Comparison of ENCODE assay signal across 9 cellular contexts in genomic region chr6:28335040-28335563, GRCh38. TPM values are rescaled to one million over a fixed set of nuclear protein-coding genes. Genes with fewer than 3 reads are reported as not detected.
DNase-seq lines count a peak whose midpoint lies in the region; TF ChIP-seq lines count a peak whose summit lies in the region.
"Had no signal": no experiment of that assay in that cellular context is flagged by ENCODE, and none has a peak within 500 bp of the region (broad histone marks: within the 10 kb centered on the region; RNA-seq: fewer than 3 reads in every experiment).

No MANE protein-coding gene starts in this region.

- CTCF ChIA-PET in activated CD4-positive, alpha-beta T cell treated with anti-CD3 and anti-CD28 coated beads, Interleukin-2, amount 10 ng/mL, durations not matched to agents 7 days and 5 days (lab: Charles Lee): interaction anchor here (0.5 to 3.8 kb wide), 3 partner anchors 21 to 872 kb away, joined by 3 to 20 read pairs (median 4); no protein-coding TSS in a partner anchor

- peaks cover 0 to 5% (median 0%) of the 10 kb centered on the region in 11 experiments; a peak in 1 of 22 replicates for H3K36me3 ChIP-seq in BLaER1 treated with 17β-estradiol and CSF1 and Interleukin-3, amounts not matched to agents 10 nM and 100 nM
- H3K36me3 ChIP-seq in Karpas-422 (ENCODE audit: insufficient read depth, low read length) (no peaks in the 10 kb centered on the region), neuron (ENCODE audit: insufficient read depth, low read length) (no peaks in the 10 kb centered on the region)

- no peaks in the 10 kb centered on the region for H3K27me3 ChIP-seq in BLaER1 treated with 17β-estradiol and CSF1 and Interleukin-3, amounts not matched to agents 10 nM and 100 nM
- H3K27me3 ChIP-seq in Karpas-422 (ENCODE audit: low read length) (no peaks in the 10 kb centered on the region), neuron (ENCODE audit: insufficient read depth, low read length) (no peaks in the 10 kb centered on the region)

- no peak for TF ChIP-seq CTCF in epithelial cell of esophagus (IDR thresholded peaks at IDR 0.05; ENCODE audit: insufficient read depth, low read depth, low read length, missing control alignments)

- H3K9me2 ChIP-seq in Karpas-422 (replicated peaks; ENCODE audit: insufficient read depth, low read length): no peaks in the 10 kb centered on the region

- H3K27ac Mint-ChIP-seq in activated CD4-positive, alpha-beta T cell treated with anti-CD3 and anti-CD28 coated beads, Interleukin-2, amount 10 ng/mL, durations not matched to agents 7 days and 5 days: no peak overlapping the region
- H3K27ac Mint-ChIP-seq: activated CD4-positive, alpha-beta memory T cell treated with anti-CD3 and anti-CD28 coated beads for 36 hours had no signal

- H3K79me2 ChIP-seq in Karpas-422 (ENCODE audit: low read length): no peaks in the 10 kb centered on the region

- POLR2A ChIA-PET in activated CD4-positive, alpha-beta T cell treated with anti-CD3 and anti-CD28 coated beads, Interleukin-2, amount 10 ng/mL, durations not matched to agents 7 days and 5 days (lab: Charles Lee): interaction anchor here (0.6 to 0.7 kb wide), 2 partner anchors 440 to 503 kb away, joined by 3 read pairs; no protein-coding TSS in a partner anchor

- H3K9me3 Mint-ChIP-seq in activated CD4-positive, alpha-beta T cell treated with anti-CD3 and anti-CD28 coated beads, Interleukin-2, amount 10 ng/mL, durations not matched to agents 7 days and 5 days: peaks cover 13% of the 10 kb centered on the region

- peak overlapping the region; percentile 65 to 88 (median 80) for H3K4me3 ChIP-seq in BLaER1 treated with 17β-estradiol and CSF1 and Interleukin-3, amounts not matched to agents 10 nM and 100 nM
- H3K4me3 ChIP-seq in Karpas-422 (ENCODE audit: low read length) (peak overlapping the region; percentile 69; the same call in 1 of the 2 replicates), epithelial cell of esophagus (ENCODE audit: low read length) (peak overlapping the region; percentile 73), neuron (ENCODE audit: low read length) (peak overlapping the region; percentile 50)

- peak overlapping the region; percentile 18 to 92 (median 89); a peak in 20 of 22 replicates for H3K9ac ChIP-seq in BLaER1 treated with 17β-estradiol and CSF1 and Interleukin-3, amounts not matched to agents 10 nM and 100 nM
- H3K9ac ChIP-seq in Karpas-422 (ENCODE audit: low read length): peak overlapping the region; percentile 71

- H3K27ac ChIP-seq in BLaER1 treated with 17β-estradiol and CSF1 and Interleukin-3, amounts not matched to agents 10 nM and 100 nM: peak overlapping the region in 10 of 11 experiments; percentile 84 to 98 (median 94); a peak in 19 of 22 replicates
- H3K27ac ChIP-seq in Karpas-422 (ENCODE audit: low read length): no peak overlapping the region

- H3K4me3 Mint-ChIP-seq in activated CD4-positive, alpha-beta T cell treated with anti-CD3 and anti-CD28 coated beads, Interleukin-2, amount 10 ng/mL, durations not matched to agents 7 days and 5 days: no peak overlapping the region
- H3K4me3 Mint-ChIP-seq: activated CD4-positive, alpha-beta memory T cell treated with anti-CD3 and anti-CD28 coated beads for 36 hours had no signal

- no peaks in the 10 kb centered on the region for H4K20me1 ChIP-seq in BLaER1 treated with 17β-estradiol and CSF1 and Interleukin-3, amounts not matched to agents 10 nM and 100 nM
- no peaks in the 10 kb centered on the region for H4K20me1 ChIP-seq in Karpas-422 (ENCODE audit: insufficient read depth, low read depth, low read length)

- H3K27me3 Mint-ChIP-seq in activated CD4-positive, alpha-beta T cell treated with anti-CD3 and anti-CD28 coated beads, Interleukin-2, amount 10 ng/mL, durations not matched to agents 7 days and 5 days: peaks cover 6% of the 10 kb centered on the region
- H3K27me3 Mint-ChIP-seq: activated CD4-positive, alpha-beta memory T cell treated with anti-CD3 and anti-CD28 coated beads for 36 hours had no signal

- no peaks in the 10 kb centered on the region for H3K4me1 Mint-ChIP-seq in activated CD4-positive, alpha-beta T cell treated with anti-CD3 and anti-CD28 coated beads, Interleukin-2, amount 10 ng/mL, durations not matched to agents 7 days and 5 days

- peak overlapping the region; percentile 70 to 97 (median 89) for H3K4me2 ChIP-seq in BLaER1 treated with 17β-estradiol and CSF1 and Interleukin-3, amounts not matched to agents 10 nM and 100 nM
- peak overlapping the region; percentile 79 for H3K4me2 ChIP-seq in Karpas-422 (ENCODE audit: low read depth, low read length, poor library complexity, severe bottlenecking)

- peaks cover 2% of the 10 kb centered on the region for H3K36me3 Mint-ChIP-seq in activated CD4-positive, alpha-beta T cell treated with anti-CD3 and anti-CD28 coated beads, Interleukin-2, amount 10 ng/mL, durations not matched to agents 7 days and 5 days (ENCODE audit: low read depth)

- no peak for DNase-seq in Karpas-422
- no peak for DNase-seq in epithelial cell of esophagus (ENCODE audit: low read depth)
- no peak for DNase-seq in NCI-H226
- no peak for DNase-seq in NCI-H128 (lab: John Stamatoyannopoulos, UW; ENCODE audit: unreplicated experiment)
- DNase-seq in activated CD4-positive, alpha-beta T cell treated with anti-CD3 and anti-CD28 coated beads, Interleukin-2, amount 10 ng/mL, durations not matched to agents 7 days and 5 days: no peak
- no peak for DNase-seq in hippocampal formation (lab: John Stamatoyannopoulos, UW)

- peaks cover 11 to 46% (median 22%) of the 10 kb centered on the region in 11 experiments for H3K9me3 ChIP-seq in BLaER1 treated with 17β-estradiol and CSF1 and Interleukin-3, amounts not matched to agents 10 nM and 100 nM (replicated peaks in 1 of 11)
- H3K9me3 ChIP-seq in Karpas-422 (ENCODE audit: low read length) (no peaks in the 10 kb centered on the region), neuron (ENCODE audit: low read length) (no peaks in the 10 kb centered on the region)

- peaks cover 15 to 33% (median 24%) of the 10 kb centered on the region in 10 experiments for H3K4me1 ChIP-seq in BLaER1 treated with 17β-estradiol and CSF1 and Interleukin-3, amounts not matched to agents 10 nM and 100 nM
- peaks cover 21% of the 10 kb centered on the region for H3K4me1 ChIP-seq in Karpas-422 (ENCODE audit: low read length)
- H3K4me1 ChIP-seq in neuron (ENCODE audit: insufficient read depth, low read length): peaks cover 17% of the 10 kb centered on the region

- H2AFZ ChIP-seq in Karpas-422 (ENCODE audit: low read length) (peak overlapping the region; percentile 97; the same call in 1 of the 2 replicates), neuron (ENCODE audit: low read depth, low read length) (peak overlapping the region; percentile 21)

RNA-seq across cellular contexts. Expression of gene ZSCAN31, which starts 0.8 kb away (rescaled TPM):
- 4.0 and 4.2 TPM in 2 replicates for total RNA-seq in Karpas-422 (2014; rRNA removed; shearing (Covaris generic); ENCODE audit: low replicate concordance)
- total RNA-seq in activated CD4-positive, alpha-beta T cell treated with anti-CD3 and anti-CD28 coated beads, Interleukin-2, amount 10 ng/mL, durations not matched to agents 7 days and 5 days: under 1 TPM; 0.37 to 0.56 TPM

RNA-seq across cellular contexts. Expression of gene ZKSCAN3, which starts 14.6 kb away (rescaled TPM):
- 4.5 and 5.1 TPM in 2 replicates for total RNA-seq in Karpas-422 (2014; rRNA removed; shearing (Covaris generic); ENCODE audit: low replicate concordance)
- 1 to 10 TPM; 6.2 to 7.0 TPM for total RNA-seq in activated CD4-positive, alpha-beta T cell treated with anti-CD3 and anti-CD28 coated beads, Interleukin-2, amount 10 ng/mL, durations not matched to agents 7 days and 5 days

RNA-seq across cellular contexts. Expression of gene PGBD1, which starts 53.7 kb away (rescaled TPM):
- total RNA-seq in Karpas-422 (2014; rRNA removed; shearing (Covaris generic); ENCODE audit: low replicate concordance): 8.2 and 9.7 TPM in 2 replicates
- total RNA-seq in activated CD4-positive, alpha-beta T cell treated with anti-CD3 and anti-CD28 coated beads, Interleukin-2, amount 10 ng/mL, durations not matched to agents 7 days and 5 days: 1 to 10 TPM; 1.5 to 1.7 TPM
